In genomic region chr1:155026154-155026553, GRCh38 we compare ENCODE assay signal across 15 cellular contexts. TPM values are rescaled to one million over a fixed set of nuclear protein-coding genes. Genes with fewer than 3 reads are reported as not detected.
DNase-seq lines count a peak whose midpoint lies in the region; ATAC-seq and TF ChIP-seq lines count a peak whose summit lies in the region.
"Had no signal": no experiment of that assay in that cellular context is flagged by ENCODE, and none has a peak within 500 bp of the region (broad histone marks: within the 10 kb centered on the region; RNA-seq: fewer than 3 reads in every experiment).

No MANE protein-coding gene starts in this region.

- no peak overlapping the region for H3K4me3 ChIP-seq in H7 (ENCODE audit: insufficient read depth, low read depth, low read length)
- no peak overlapping the region for H3K4me3 ChIP-seq in RWPE2 (ENCODE audit: severe bottlenecking)
- H3K4me3 ChIP-seq: SK-N-MC had no signal

- H3K9me3 Mint-ChIP-seq in mesothelial cell of epicardium: no peaks in the 10 kb centered on the region

- H3K36me3 ChIP-seq in H7 (replicated peaks; ENCODE audit: control insufficient read depth, insufficient read depth, low read length) (no peaks in the 10 kb centered on the region), RWPE2 (ENCODE audit: low read depth) (no peaks in the 10 kb centered on the region)

- no peaks in the 10 kb centered on the region for H3K9me3 ChIP-seq in RWPE2 (ENCODE audit: severe bottlenecking)

- H3K27me3 Mint-ChIP-seq in mesothelial cell of epicardium (ENCODE audit: low read depth): no peaks in the 10 kb centered on the region

- no peak for ATAC-seq in RWPE2 (ENCODE audit: low read depth)
- ATAC-seq: Panc1 had no signal

- H3K4me3 Mint-ChIP-seq in mesothelial cell of epicardium: no peak overlapping the region

- H3K27ac ChIP-seq in RWPE2 (ENCODE audit: poor library complexity, severe bottlenecking): no peak overlapping the region
- H3K27ac ChIP-seq: KMS-11, SK-N-MC had no signal

- peaks cover 7% of the 10 kb centered on the region for H3K4me1 Mint-ChIP-seq in mesothelial cell of epicardium

- H3K27me3 ChIP-seq in H7 (ENCODE audit: control insufficient read depth, insufficient read depth, low read length) (no peaks in the 10 kb centered on the region; the same call in 1 of the 2 replicates), RWPE2 (ENCODE audit: insufficient read depth, poor library complexity, severe bottlenecking) (no peaks in the 10 kb centered on the region)

- H3K27ac Mint-ChIP-seq in mesothelial cell of epicardium: no peak overlapping the region

- DNase-seq in H7 (peak; percentile 64), RWPE2 (ENCODE audit: low spot score) (peak; percentile 56), kidney tubule cell (ENCODE audit: low spot score) (peak; percentile 43), AG20443 (ENCODE audit: low spot score) (no peak), mesothelial cell of epicardium (ENCODE audit: low spot score in 2 of 2, unreplicated experiment in 2 of 2) (no peak)
- DNase-seq: COR-L47, NCI-H1092 treated with DMSO at 0.1 percent for 48 hours, NCI-H1694, NCI-H2227 treated with DMSO at 0.1 percent for 48 hours, NCI-H524, Right ventricle myocardium superior had no signal

- peaks cover 21% of the 10 kb centered on the region for H3K4me1 ChIP-seq in RWPE2 (ENCODE audit: insufficient read depth, poor library complexity, severe bottlenecking)

- TF ChIP-seq CTCF in RWPE2 (IDR thresholded peaks at IDR 0.05; ENCODE audit: poor library complexity, severe bottlenecking) (no peak), mesothelial cell of epicardium (IDR thresholded peaks at IDR 0.05; ENCODE audit: unreplicated experiment) (no peak)

- H3K36me3 Mint-ChIP-seq in mesothelial cell of epicardium: no peaks in the 10 kb centered on the region

RNA-seq across cellular contexts. Expression of gene DCST2, which starts 7.4 kb away (rescaled TPM):
- 0.31 and 1.5 TPM in 2 replicates for total RNA-seq in H7 (2014; rRNA removed; shearing (Covaris generic))
- 1.8 to 2.9 TPM (median 1.9 TPM) in 3 replicates for total RNA-seq in mesothelial cell of epicardium

RNA-seq across cellular contexts. Expression of gene DCST1, which starts 7.5 kb away (rescaled TPM):
- total RNA-seq in H7 (2014; rRNA removed; shearing (Covaris generic)): not detected in 2 replicates
- 0.58 TPM in 1 of 3 replicates, not detected in the others for total RNA-seq in mesothelial cell of epicardium
- total RNA-seq: Right ventricle myocardium superior had no signal

RNA-seq across cellular contexts. Expression of gene ZBTB7B, which starts 23.6 kb away (rescaled TPM):
- total RNA-seq in H7 (2014; rRNA removed; shearing (Covaris generic)): 39.2 and 40.6 TPM in 2 replicates
- total RNA-seq in mesothelial cell of epicardium: 19.9 to 21.7 TPM (median 21.7 TPM) in 3 replicates

RNA-seq across cellular contexts. Expression of gene ADAM15, which starts 25.0 kb away (rescaled TPM):
- 34.9 and 35.0 TPM in 2 replicates for total RNA-seq in H7 (2014; rRNA removed; shearing (Covaris generic))
- total RNA-seq in mesothelial cell of epicardium: 32.7 to 36.1 TPM (median 36.1 TPM) in 3 replicates

RNA-seq across cellular contexts. Expression of gene LENEP, which starts 32.8 kb away (rescaled TPM):
- 0.21 and 1.00 TPM in 2 replicates for total RNA-seq in H7 (2014; rRNA removed; shearing (Covaris generic))
- total RNA-seq in mesothelial cell of epicardium: 0.49 to 1.3 TPM (median 0.87 TPM) in 3 replicates
- total RNA-seq: MCF 10A, Right ventricle myocardium superior had no signal

Comparison
In these comparisons a context has a peak if more than half of its experiments do, and no peak if none do; other contexts are left out.
1. DNase-seq: peak in H7 (single experiment), RWPE2 (single experiment) and kidney tubule cell (single experiment); none in AG20443 (single experiment) and mesothelial cell of epicardium (0 of 2).